10 cellular contexts compared by ENCODE assay signal in genomic region chr14:53412819-53413664, GRCh38.
DNase-seq lines count a peak whose midpoint lies in the region; ATAC-seq, FAIRE-seq and TF ChIP-seq lines count a peak whose summit lies in the region.
"Had no signal": no experiment of that assay in that cellular context is flagged by ENCODE, and none has a peak within 500 bp of the region (broad histone marks: within the 10 kb centered on the region; RNA-seq: fewer than 3 reads in every experiment).

No MANE protein-coding gene starts in this region.

- intact Hi-C loops in PC-3 (cut with micrococcal nuclease), result no loop called here
- intact Hi-C loops in testis (cut with DNase I; ENCODE audit: low total_unique reads), result no loop called here

- H3K9me3 ChIP-seq in AG04450 (ENCODE audit: control insufficient read depth, insufficient read depth, low read length), result no peaks in the 10 kb centered on the region
- H3K9me3 ChIP-seq in PC-3 (ENCODE audit: low read length), result no peaks in the 10 kb centered on the region
- no peaks in the 10 kb centered on the region for H3K9me3 ChIP-seq in testis
- H3K9me3 ChIP-seq: gastroesophageal sphincter had no signal

- CTCF ChIA-PET in AG04450 (lab: Charles Lee), result interaction anchor here (0.6 to 1.7 kb wide), 8 partner anchors 29 to 935 kb away, joined by 3 to 4 read pairs (median 3); no protein-coding TSS in a partner anchor
- CTCF ChIA-PET in PC-3 (lab: Charles Lee), result interaction anchor here (0.7 kb wide), 2 partner anchors 86 to 935 kb away, joined by 3 read pairs; no protein-coding TSS in a partner anchor

- H3K27ac ChIP-seq in AG04450 (ENCODE audit: low read depth, low read length) (no peak overlapping the region), PC-3 (ENCODE audit: low read length) (no peak overlapping the region), testis (no peak overlapping the region)
- H3K27ac ChIP-seq: gastroesophageal sphincter had no signal

- TF ChIP-seq CTCF in AG04450 (IDR thresholded peaks at IDR 0.05; ENCODE audit: low read depth, low read length) (peak; percentile 40), PC-3 (conservative IDR thresholded peaks at IDR 0.05; ENCODE audit: low read depth, low read length) (peak; percentile 77), fibroblast of the aortic adventitia (IDR thresholded peaks at IDR 0.05; ENCODE audit: insufficient read depth, low read length) (peak; percentile 45), testis (IDR thresholded peaks at IDR 0.05) (no peak)

- TF ChIP-seq POLR2A in GM12891 (IDR thresholded peaks at IDR 0.05; ENCODE audit: low read depth, low read length) (no peak), testis (IDR thresholded peaks at IDR 0.05) (no peak)

- H3K4me3 ChIP-seq in AG04450 (ENCODE audit: low read depth, low read length), result no peak overlapping the region
- H3K4me3 ChIP-seq in PC-3 (ENCODE audit: low read length), result no peak overlapping the region
- H3K4me3 ChIP-seq in fibroblast of the aortic adventitia (ENCODE audit: low read depth, low read length), result no peak overlapping the region
- no peak overlapping the region for H3K4me3 ChIP-seq in testis
- H3K4me3 ChIP-seq: gastroesophageal sphincter had no signal

- H2AFZ ChIP-seq in PC-3 (ENCODE audit: low read length), result no peak overlapping the region

- H4K20me1 ChIP-seq in PC-3 (ENCODE audit: low read length), result no peaks in the 10 kb centered on the region

- 87 to 95% methylated on average over 1 of the region's 1 CpG for WGBS in testis, 2 donors

- no TSS peak for BruUV-seq in PC-3 (replicated peaks; lab: Mats Ljungman, UMichigan)

- no peak for FAIRE-seq in GM12891 (lab: Jason Lieb, UNC)

- H3K4me1 ChIP-seq in PC-3 (ENCODE audit: insufficient read depth, low read length) (no peaks in the 10 kb centered on the region), testis (no peaks in the 10 kb centered on the region)
- H3K4me1 ChIP-seq: gastroesophageal sphincter had no signal

- POLR2A ChIA-PET in AG04450 (lab: Yijun Ruan, JAX) (interaction anchor here (0.6 kb wide), 1 partner anchor 57 kb away, joined by 3 read pairs; no protein-coding TSS in a partner anchor), PC-3 (lab: Charles Lee; ENCODE audit: unreplicated experiment) (no interaction called here)

- ATAC-seq in PC-3 (peak; percentile 74), HG02981 (IDR thresholded peaks at IDR 0.05; ENCODE audit: unreplicated experiment) (no peak)
- ATAC-seq in activated CD4-positive, CD25-positive, alpha-beta regulatory T cell treated with anti-CD3 and anti-CD28 coated beads, Interleukin-2, amount 50 U/mL, for 24 hours, result no peak
- ATAC-seq: gastroesophageal sphincter had no signal

- H3F3A ChIP-seq in PC-3 (ENCODE audit: low read length, unreplicated experiment), result no peaks in the 10 kb centered on the region

- H3K36me3 ChIP-seq in PC-3 (ENCODE audit: low read depth, low read length), result no peaks in the 10 kb centered on the region
- no peaks in the 10 kb centered on the region for H3K36me3 ChIP-seq in testis (ENCODE audit: low read depth, missing control alignments)
- H3K36me3 ChIP-seq: gastroesophageal sphincter had no signal

- H3K27me3 ChIP-seq in AG04450 (ENCODE audit: control insufficient read depth, insufficient read depth, low read length), result no peaks in the 10 kb centered on the region
- no peaks in the 10 kb centered on the region for H3K27me3 ChIP-seq in PC-3 (ENCODE audit: low read length)
- no peaks in the 10 kb centered on the region for H3K27me3 ChIP-seq in testis
- H3K27me3 ChIP-seq: gastroesophageal sphincter had no signal

- DNase-seq in AG04450 (ENCODE audit: low read depth, low spot score) (no peak), GM12891 (ENCODE audit: insufficient read length, low spot score) (no peak), PC-3 (peak; percentile 45), fibroblast of the aortic adventitia (ENCODE audit: low read depth) (no peak), testis (no peak)
- DNase-seq in effector CD4-positive, alpha-beta T cell, result no peak
- DNase-seq: activated T-cell treated with anti-CD3 and anti-CD28 coated beads, Interleukin-2, amount 50 U/mL, for 48 hours had no signal

- no peaks in the 10 kb centered on the region for H3K79me2 ChIP-seq in PC-3 (ENCODE audit: low read length)

- H3K9ac ChIP-seq in PC-3 (ENCODE audit: low read length), result no peak overlapping the region

- H3K9me2 ChIP-seq in PC-3 (replicated peaks; ENCODE audit: low read length), result no peaks in the 10 kb centered on the region

- no peak overlapping the region for H3K4me2 ChIP-seq in PC-3 (ENCODE audit: low read length)

TF ChIP-seq in GM12891, 5 proteins besides CTCF, POLR2A, EP300 and RAD21:
- TF ChIP-seq SPI1 (IDR thresholded peaks at IDR 0.05; ENCODE audit: low read depth, low read length) (peak; percentile 10; the same call in 1 of the 2 replicates), POLR2AphosphoS5 (IDR thresholded peaks at IDR 0.05; ENCODE audit: low read depth, low read length) (no peak)

Comparison
In these comparisons a context has a peak if more than half of its experiments do, and no peak if none do; other contexts are left out.
1. CTCF ChIP-seq: peak in AG04450 (single experiment), PC-3 (single experiment) and fibroblast of the aortic adventitia (single experiment); none in testis (0 of 3).